In the genomic region with DNA sequence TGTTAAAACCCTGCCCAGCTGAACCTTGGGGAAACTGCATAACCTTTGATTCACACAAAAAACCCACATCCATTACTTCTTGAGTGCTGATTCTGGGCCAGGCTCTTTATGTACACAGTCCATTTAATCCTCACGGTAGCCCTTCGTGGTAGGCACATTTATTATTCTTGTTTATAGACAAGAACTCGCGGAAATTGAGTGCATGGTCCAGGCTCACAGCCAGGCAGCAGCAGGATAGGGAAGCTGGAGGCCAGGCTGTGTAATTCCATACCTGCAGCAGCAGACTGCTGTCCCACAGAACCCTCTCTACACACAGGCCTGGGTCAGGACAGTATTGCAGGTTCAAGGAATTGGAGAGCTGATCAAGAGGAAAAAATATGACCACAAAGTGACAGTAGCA, we compare ENCODE assay signal across 24 cellular contexts. TPM values are rescaled to one million over a fixed set of nuclear protein-coding genes. Genes with fewer than 3 reads are reported as not detected.
DNase-seq lines count a peak whose midpoint lies in the region; ATAC-seq, FAIRE-seq and TF ChIP-seq lines count a peak whose summit lies in the region.
"Had no signal": no experiment of that assay in that cellular context is flagged by ENCODE, and none has a peak within 500 bp of the region (broad histone marks: within the 10 kb centered on the region; RNA-seq: fewer than 3 reads in every experiment).

No MANE protein-coding gene starts in this region.

- no peaks in the 10 kb centered on the region for H3K27me3 ChIP-seq in pancreas
- H3K27me3 ChIP-seq in naive thymus-derived CD4-positive, alpha-beta T cell (ENCODE audit: control insufficient read depth in 2 of 2, insufficient read depth in 2 of 2, low read length in 2 of 2) = no peaks in the 10 kb centered on the region

- no peak overlapping the region for H3K4me3 Mint-ChIP-seq in naive thymus-derived CD4-positive, alpha-beta T cell
- H3K4me3 Mint-ChIP-seq: CD4-positive, CD25-positive, alpha-beta regulatory T cell; GM23338; T-helper 17 cell had no signal

- CTCF ChIA-PET in naive thymus-derived CD4-positive, alpha-beta T cell (lab: Charles Lee) = no interaction called here

- H3K4me1 ChIP-seq in pancreas = no peaks in the 10 kb centered on the region
- H3K4me1 ChIP-seq in naive thymus-derived CD4-positive, alpha-beta T cell (ENCODE audit: control insufficient read depth in 2 of 2, insufficient read depth in 2 of 2, low read length in 2 of 2) = no peaks in the 10 kb centered on the region

- intact Hi-C loops in pancreas (cut with DNase I) = no loop called here
- intact Hi-C loops in naive thymus-derived CD4-positive, alpha-beta T cell (cut with micrococcal nuclease) = no loop called here

- no peak for FAIRE-seq in pancreas (lab: Jason Lieb, UNC)
- FAIRE-seq: G401.6, GM12878, GM18507, K562 had no signal

- peaks cover 12 to 30% (median 26%) of the 10 kb centered on the region in 5 donors for H3K27me3 Mint-ChIP-seq in naive thymus-derived CD4-positive, alpha-beta T cell

- no peak overlapping the region for H3K27ac Mint-ChIP-seq in naive thymus-derived CD4-positive, alpha-beta T cell
- H3K27ac Mint-ChIP-seq: CD4-positive, CD25-positive, alpha-beta regulatory T cell; GM23338; T-helper 17 cell had no signal

- peak in 3 of 4 donors; percentile 70 to 85 (median 75) for ATAC-seq in pancreas
- ATAC-seq in naive thymus-derived CD4-positive, alpha-beta T cell = no peak
- ATAC-seq: GM12878, GM23338, K562, T-helper 17 cell had no signal

- H3K4me3 ChIP-seq in pancreas = no peak overlapping the region
- H3K4me3 ChIP-seq in naive thymus-derived CD4-positive, alpha-beta T cell (ENCODE audit: low read length) = no peak overlapping the region
- H3K4me3 ChIP-seq: GM12878, GM23338, K562 had no signal

- no peaks in the 10 kb centered on the region for H3K36me3 ChIP-seq in pancreas
- H3K36me3 ChIP-seq in naive thymus-derived CD4-positive, alpha-beta T cell (ENCODE audit: control insufficient read depth in 2 of 3, insufficient read depth in 3 of 3, low read length in 3 of 3) = no peaks in the 10 kb centered on the region

- H3K9me3 ChIP-seq in pancreas = no peaks in the 10 kb centered on the region
- peaks cover 0 to 13% (median 0%) of the 10 kb centered on the region in 3 experiments for H3K9me3 ChIP-seq in naive thymus-derived CD4-positive, alpha-beta T cell (ENCODE audit: control insufficient read depth in 2 of 3, low read length in 3 of 3)

- DNase-seq in H4 (ENCODE audit: low spot score) (peak; percentile 3), NCI-H2081 treated with DMSO at 0.1 percent for 48 hours (lab: John Stamatoyannopoulos, UW) (peak; percentile 3), pancreas (peak in 2 of 6 donors; percentile 10 to 26), CD1c-positive myeloid dendritic cell (ENCODE audit: extremely low spot score) (no peak), RPMI8226 (no peak)
- no peak for DNase-seq in naive thymus-derived CD4-positive, alpha-beta T cell
- DNase-seq: AML-193; Calu3; CD4-positive, CD25-positive, alpha-beta regulatory T cell; DMS53; MV-4-11; NCI-H1436 treated with DMSO at 0.1 percent for 48 hours; NCI-H510A treated with DMSO at 0.1 percent for 48 hours; NK-92 treated with Interleukin-12 subunit alpha and Interleukin-12 subunit beta, amount 100 ng/mL, for 24 hours; OCI-M1; T-helper 17 cell had no signal

- H3K9me3 Mint-ChIP-seq in naive thymus-derived CD4-positive, alpha-beta T cell = peaks cover 0 to 36% (median 11%) of the 10 kb centered on the region in 11 donors

- peak overlapping the region; percentile 75 for H3K27ac ChIP-seq in VCaP
- no peak overlapping the region for H3K27ac ChIP-seq in pancreas
- H3K27ac ChIP-seq in naive thymus-derived CD4-positive, alpha-beta T cell (ENCODE audit: low read depth, low read length) = no peak overlapping the region
- H3K27ac ChIP-seq: HL-60, RWPE1 had no signal

- POLR2A ChIA-PET in naive thymus-derived CD4-positive, alpha-beta T cell (lab: Charles Lee) = no interaction called here

- WGBS in pancreas, 2 donors = 21% methylated on average over 4 of the region's 4 CpGs

- TF ChIP-seq CTCF in VCaP (conservative IDR thresholded peaks at IDR 0.05) (no peak), pancreas (IDR thresholded peaks at IDR 0.05) (no peak)

- peaks cover 4 to 13% (median 6%) of the 10 kb centered on the region in 5 donors for H3K36me3 Mint-ChIP-seq in naive thymus-derived CD4-positive, alpha-beta T cell

- H3K4me1 Mint-ChIP-seq in naive thymus-derived CD4-positive, alpha-beta T cell = no peaks in the 10 kb centered on the region
- H3K4me1 Mint-ChIP-seq: CD4-positive, CD25-positive, alpha-beta regulatory T cell; GM23338; T-helper 17 cell had no signal

RNA-seq across cellular contexts. Expression of gene FAM120A, which starts 28.5 kb away (rescaled TPM):
- total RNA-seq in H4 (2014; rRNA removed; shearing (Covaris generic)) = 25.5 and 39.5 TPM in 2 replicates
- 10 to 100 TPM; 47.1 to 66.4 (median 59.2) TPM for total RNA-seq in pancreas
- polyA plus RNA-seq in pancreas = 10 to 100 TPM; 24.2 to 33.2 TPM
- total RNA-seq in naive thymus-derived CD4-positive, alpha-beta T cell = 100 to 1,000 TPM in 1 of 5 experiments, 10 to 100 TPM in 4; 62.8 to 136 (median 81.2) TPM
- polyA plus RNA-seq in naive thymus-derived CD4-positive, alpha-beta T cell = 1 to 10 TPM; 9.0 to 9.5 TPM

RNA-seq across cellular contexts. Expression of gene FAM120AOS, which starts 30.4 kb away (rescaled TPM):
- 24.3 and 28.6 TPM in 2 replicates for total RNA-seq in H4 (2014; rRNA removed; shearing (Covaris generic))
- total RNA-seq in pancreas = 10 to 100 TPM; 18.0 to 26.9 (median 21.3) TPM
- 10 to 100 TPM; 15.7 to 28.1 TPM for polyA plus RNA-seq in pancreas
- total RNA-seq in naive thymus-derived CD4-positive, alpha-beta T cell = 10 to 100 TPM; 36.7 to 49.5 (median 42.3) TPM
- 10 to 100 TPM; 54.8 to 62.1 TPM for polyA plus RNA-seq in naive thymus-derived CD4-positive, alpha-beta T cell

Comparison
In these comparisons a context has a peak if more than half of its experiments do, and no peak if none do; other contexts are left out.
1. DNase-seq: peak in H4 (single experiment) and NCI-H2081 treated with DMSO at 0.1 percent for 48 hours (single experiment); none in CD1c-positive myeloid dendritic cell (single experiment), RPMI8226 (single experiment) and naive thymus-derived CD4-positive, alpha-beta T cell (0 of 9).